Comparison of ENCODE assay signal across 17 cellular contexts in genomic region chr2:25246001-25246400, GRCh38.
A peak's percentile ranks its signal among the peaks of the same experiment; 100 is the strongest.
DNase-seq lines count a peak whose midpoint lies in the region; ATAC-seq and FAIRE-seq lines count a peak whose summit lies in the region.
"Had no signal": no experiment of that assay in that cellular context is flagged by ENCODE, and none has a peak within 500 bp of the region (broad histone marks: within the 10 kb centered on the region; RNA-seq: fewer than 3 reads in every experiment).

No MANE protein-coding gene starts in this region.

- DNase-seq in activated naive CD4-positive, alpha-beta T cell treated with anti-CD3 and anti-CD28 coated beads, Interleukin-2, amount 50 U/mL, for 72 hours (ENCODE audit: low spot score in 2 of 2), result no peak
- no peak for DNase-seq in activated naive CD4-positive, alpha-beta T cell treated with anti-CD3 and anti-CD28 coated beads, Interleukin-2, amount 50 U/mL, for 16 hours
- DNase-seq in H7 (peak; percentile 39), mucosa of gallbladder (ENCODE audit: low spot score) (peak; percentile 65), small intestine (no peak), NCI-H226 (no peak)
- DNase-seq: 8988T; Calu3; CD8-positive, alpha-beta T cell; DMS79 treated with DMSO at 0.1 percent for 48 hours; GF-D8; GM23248; HCEC 1CT; HFFc6 had no signal

- H3K36me3 ChIP-seq in H7 (replicated peaks; ENCODE audit: control insufficient read depth, insufficient read depth, low read length), result peaks cover 59% of the 10 kb centered on the region
- peaks cover 15 to 32% of the 10 kb centered on the region in 2 donors for H3K36me3 ChIP-seq in small intestine (ENCODE audit: control insufficient read depth in 2 of 2, insufficient read depth in 2 of 2, low read length in 2 of 2)

- no peak for FAIRE-seq in small intestine (lab: Jason Lieb, UNC)

- no peak overlapping the region for H3K4me3 ChIP-seq in H7 (ENCODE audit: insufficient read depth, low read depth, low read length)
- no peak overlapping the region for H3K4me3 ChIP-seq in small intestine (ENCODE audit: low read depth in 1 of 2, low read length in 2 of 2)
- H3K4me3 ChIP-seq: BLaER1, GM23248 had no signal

- no peaks in the 10 kb centered on the region for H3K9me3 Mint-ChIP-seq in activated naive CD4-positive, alpha-beta T cell treated with anti-CD3 and anti-CD28 coated beads, Interleukin-2, amount 50 U/mL, for 72 hours
- H3K9me3 Mint-ChIP-seq: CD8-positive, alpha-beta T cell; HFFc6 had no signal

- 92 to 93% (median 93%) methylated on average over 13 to 14 of the region's 14 CpGs for WGBS in small intestine, 3 donors

- peak overlapping the region; percentile 6 for H3K27ac ChIP-seq in angular gyrus (ENCODE audit: low read depth, low read length)
- H3K27ac ChIP-seq in small intestine (ENCODE audit: low read depth in 1 of 2, low read length in 1 of 2), result no peak overlapping the region
- H3K27ac ChIP-seq: BLaER1, GM23248 had no signal

- H3K27me3 ChIP-seq in H7 (ENCODE audit: control insufficient read depth, insufficient read depth, low read length), result no peaks in the 10 kb centered on the region
- no peaks in the 10 kb centered on the region for H3K27me3 ChIP-seq in small intestine (ENCODE audit: control insufficient read depth in 2 of 2, insufficient read depth in 2 of 2, low read length in 2 of 2)
- H3K27me3 ChIP-seq: BLaER1 had no signal

- H3K27ac Mint-ChIP-seq in activated naive CD4-positive, alpha-beta T cell treated with anti-CD3 and anti-CD28 coated beads, Interleukin-2, amount 50 U/mL, for 72 hours, result peak overlapping the region; percentile 63 to 74
- H3K27ac Mint-ChIP-seq: CD8-positive, alpha-beta T cell; HFFc6 had no signal

- no peaks in the 10 kb centered on the region for H3K4me1 ChIP-seq in small intestine (ENCODE audit: control insufficient read depth in 2 of 2, insufficient read depth in 1 of 2, low read depth in 1 of 2, low read length in 1 of 2)

- H3K9me3 ChIP-seq in small intestine (ENCODE audit: control insufficient read depth, low read depth), result no peaks in the 10 kb centered on the region
- H3K9me3 ChIP-seq: BLaER1 had no signal

- no peak for ATAC-seq in activated naive CD4-positive, alpha-beta T cell treated with anti-CD3 and anti-CD28 coated beads, Interleukin-2, amount 50 U/mL, for 72 hours
- ATAC-seq in GM21737 (IDR thresholded peaks at IDR 0.05; ENCODE audit: unreplicated experiment), result no peak
- ATAC-seq: CD8-positive, alpha-beta T cell had no signal

- H3K36me3 Mint-ChIP-seq in activated naive CD4-positive, alpha-beta T cell treated with anti-CD3 and anti-CD28 coated beads, Interleukin-2, amount 50 U/mL, for 72 hours, result peaks cover 5 to 21% of the 10 kb centered on the region in 2 donors

Comparison
In these comparisons a context has a peak if more than half of its experiments do, and no peak if none do; other contexts are left out.
1. DNase-seq: peak in H7 (single experiment) and mucosa of gallbladder (single experiment); none in activated naive CD4-positive, alpha-beta T cell treated with anti-CD3 and anti-CD28 coated beads, Interleukin-2, amount 50 U/mL, for 72 hours (0 of 2), activated naive CD4-positive, alpha-beta T cell treated with anti-CD3 and anti-CD28 coated beads, Interleukin-2, amount 50 U/mL, for 16 hours (single experiment), small intestine (single experiment) and NCI-H226 (single experiment).